ENCODE assay signal across 8 cellular contexts in genomic region chr11:72969894-72970335, GRCh38.
DNase-seq lines count a peak whose midpoint lies in the region; ATAC-seq and TF ChIP-seq lines count a peak whose summit lies in the region.

No MANE protein-coding gene starts in this region.

- DNase-seq in GM04504 (ENCODE audit: low read depth) (peak; percentile 59), NB4 (ENCODE audit: low read depth) (peak; percentile 68), fibroblast of mammary gland (ENCODE audit: low read depth) (peak; percentile 88), neuronal stem cell (ENCODE audit: low spot score) (no peak), inferior parietal cortex (ENCODE audit: extremely low spot score) (no peak), OCI-M2 (lab: John Stamatoyannopoulos, UW; ENCODE audit: unreplicated experiment) (no peak)
- no peak for DNase-seq in stimulated activated CD4-positive, alpha-beta T cell treated with anti-CD3 and anti-CD28 coated beads, Interleukin-4, amount 100 ng/mL, for 1 hour

- H3K4ac ChIP-seq in neuronal stem cell (ENCODE audit: low read length): no peak overlapping the region

- H3K27ac ChIP-seq in neuronal stem cell (replicated peaks; ENCODE audit: low read length): no peak overlapping the region

- no peak for TF ChIP-seq POLR2A in NB4 (IDR thresholded peaks at IDR 0.05; ENCODE audit: extremely low read depth, insufficient read length)

- no peak overlapping the region for H4K91ac ChIP-seq in neuronal stem cell (ENCODE audit: low read depth, low read length, poor library complexity)

- H3K9ac ChIP-seq in neuronal stem cell (ENCODE audit: low read depth, low read length, poor library complexity): no peak overlapping the region

- no peaks in the 10 kb centered on the region for H3K27me3 ChIP-seq in neuronal stem cell (ENCODE audit: control insufficient read depth in 3 of 3, insufficient read depth in 3 of 3, low read depth in 1 of 3, low read length in 3 of 3)

- no peak overlapping the region for H3K14ac ChIP-seq in neuronal stem cell (ENCODE audit: low read length)

- H2BK5ac ChIP-seq in neuronal stem cell (ENCODE audit: low read length): no peak overlapping the region

- no peak overlapping the region for H3K4me3 ChIP-seq in NB4 (ENCODE audit: low read depth, low read length)
- H3K4me3 ChIP-seq in fibroblast of mammary gland (ENCODE audit: control insufficient read depth, low read depth, low read length): no peak overlapping the region
- no peak overlapping the region for H3K4me3 ChIP-seq in neuronal stem cell (ENCODE audit: low read length in 2 of 2)

- H3K23ac ChIP-seq in neuronal stem cell (ENCODE audit: low read depth, low read length, poor library complexity): no peak overlapping the region

- H3K79me1 ChIP-seq in neuronal stem cell (ENCODE audit: low read depth, low read length): no peaks in the 10 kb centered on the region

- no peak overlapping the region for H3K18ac ChIP-seq in neuronal stem cell (ENCODE audit: low read length)

- peak; percentile 66 for ATAC-seq in GM21825 (IDR thresholded peaks at IDR 0.05; ENCODE audit: unreplicated experiment)

- TF ChIP-seq CTCF in NB4 (IDR thresholded peaks at IDR 0.05; ENCODE audit: low read depth, low read length) (no peak), fibroblast of mammary gland (conservative IDR thresholded peaks at IDR 0.05; ENCODE audit: control insufficient read depth, insufficient read depth, low read depth, low read length) (no peak)

- H2BK15ac ChIP-seq in neuronal stem cell (ENCODE audit: low read length): no peak overlapping the region

- no peaks in the 10 kb centered on the region for H3K4me1 ChIP-seq in neuronal stem cell (ENCODE audit: control insufficient read depth in 2 of 2, insufficient read depth in 1 of 2, low read depth in 1 of 2, low read length in 2 of 2)

- H3K36me3 ChIP-seq in neuronal stem cell (replicated peaks in 1 of 2; ENCODE audit: control insufficient read depth in 2 of 2, insufficient read depth in 2 of 2, low read length in 2 of 2): peaks cover 0 to 12% of the 10 kb centered on the region in 2 donors

- H2BK12ac ChIP-seq in neuronal stem cell (ENCODE audit: low read length): no peak overlapping the region

- peaks cover 0 to 3% of the 10 kb centered on the region in 2 donors for H3K9me3 ChIP-seq in neuronal stem cell (replicated peaks in 1 of 2; ENCODE audit: control insufficient read depth in 2 of 2, insufficient read depth in 1 of 2, low read depth in 1 of 2, low read length in 2 of 2)

- no peak overlapping the region for H3K4me2 ChIP-seq in neuronal stem cell (ENCODE audit: insufficient read depth, low read length, poor library complexity, severe bottlenecking)

- no peak overlapping the region for H4K8ac ChIP-seq in neuronal stem cell (ENCODE audit: low read depth, low read length)

- H2BK120ac ChIP-seq in neuronal stem cell (ENCODE audit: low read depth, low read length): no peak overlapping the region

- H2AK5ac ChIP-seq in neuronal stem cell (ENCODE audit: low read depth, low read length): no peak overlapping the region

- no peak overlapping the region for H2AFZ ChIP-seq in neuronal stem cell (ENCODE audit: low read length)

Comparison
In these comparisons a context has a peak if more than half of its experiments do, and no peak if none do; other contexts are left out.
1. DNase-seq: peak in GM04504 (single experiment), NB4 (single experiment) and fibroblast of mammary gland (single experiment); none in neuronal stem cell (single experiment), inferior parietal cortex (single experiment), stimulated activated CD4-positive, alpha-beta T cell treated with anti-CD3 and anti-CD28 coated beads, Interleukin-4, amount 100 ng/mL, for 1 hour (single experiment) and OCI-M2 (single experiment).